ENCODE assay signal across 29 cellular contexts in the genomic region with DNA sequence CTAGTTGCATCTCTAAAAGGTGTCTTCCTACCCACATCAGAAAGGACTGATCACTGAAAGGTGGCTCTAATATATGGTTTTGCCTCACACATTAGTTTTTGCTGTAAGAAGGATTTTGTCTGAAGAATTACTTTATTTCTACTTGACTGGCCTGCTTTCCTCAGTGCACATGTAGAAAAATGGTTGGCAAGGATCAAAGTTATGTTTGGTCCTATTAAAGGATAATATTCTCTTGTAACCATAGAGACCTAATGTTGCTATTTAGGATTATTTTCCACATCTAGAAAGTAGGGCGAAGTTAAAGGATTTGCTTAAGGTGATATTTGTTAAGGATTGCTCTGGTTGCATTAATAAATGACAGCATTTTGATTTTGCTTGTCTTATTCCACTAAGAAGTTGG.
"Had no signal": no experiment of that assay in that cellular context is flagged by ENCODE, and none has a peak within 500 bp of the region (broad histone marks: within the 10 kb centered on the region; RNA-seq: fewer than 3 reads in every experiment).

No MANE protein-coding gene starts in this region.

- H3K27me3 ChIP-seq: adrenal gland, cardiac muscle cell, MG63, Peyer's patch, SJSA1 had no signal

- H3K9me3 ChIP-seq: adrenal gland, MG63, Peyer's patch, SJSA1, SK-N-SH had no signal

- H3K27me3 Mint-ChIP-seq: activated CD4-positive, alpha-beta T cell treated with anti-CD3 and anti-CD28 coated beads for 36 hours; activated CD4-positive, alpha-beta T cell treated with anti-CD3 and anti-CD28 coated beads, Interleukin-2, amount 10 ng/mL, durations not matched to agents 7 days and 5 days; activated T-cell treated with anti-CD3 and anti-CD28 coated beads, Interleukin-2, amount 50 U/mL, for 24 hours had no signal

- H3K4me1 Mint-ChIP-seq: activated CD4-positive, alpha-beta T cell treated with anti-CD3 and anti-CD28 coated beads for 36 hours; activated CD4-positive, alpha-beta T cell treated with anti-CD3 and anti-CD28 coated beads, Interleukin-2, amount 10 ng/mL, durations not matched to agents 7 days and 5 days had no signal

- ATAC-seq: activated CD4-positive, alpha-beta T cell treated with anti-CD3 and anti-CD28 coated beads for 36 hours; activated CD4-positive, CD25-positive, alpha-beta regulatory T cell treated with anti-CD3 and anti-CD28 coated beads, Interleukin-2, amount 50 U/mL, for 24 hours; activated CD8-positive, alpha-beta T cell treated with anti-CD3 and anti-CD28 coated beads, Interleukin-2, amount 10 ng/mL, durations not matched to agents 7 days and 5 days; activated naive CD4-positive, alpha-beta T cell treated with anti-CD3 and anti-CD28 coated beads, Interleukin-2, amount 50 U/mL, for 72 hours; PC-3 had no signal

- H3K9me3 Mint-ChIP-seq: activated naive CD4-positive, alpha-beta T cell treated with anti-CD3 and anti-CD28 coated beads for 36 hours; T-helper 2 cell treated with Interferon-gamma antibody and Interleukin-4, amounts not matched to agents 5 μg/mL and 100 μg/mL, for 36 hours had no signal

- H3K4me1 ChIP-seq: adrenal gland, Peyer's patch, SJSA1 had no signal

- H3K4me3 ChIP-seq: adrenal gland, cardiac muscle cell, MG63, Peyer's patch, SJSA1 had no signal

- H3K36me3 ChIP-seq: Peyer's patch had no signal

- H3K27ac ChIP-seq: cardiac muscle cell, Peyer's patch, SJSA1 had no signal

- DNase-seq: activated CD4-positive, alpha-beta T cell treated with anti-CD3 and anti-CD28 coated beads for 36 hours; activated CD4-positive, alpha-beta T cell treated with anti-CD3 and anti-CD28 coated beads, Interleukin-2, amount 10 ng/mL, durations not matched to agents 7 days and 5 days; activated CD4-positive, alpha-beta T cell treated with anti-CD3 and anti-CD28 coated beads, Interleukin-2, amount 50 U/mL, for 48 hours; activated CD8-positive, alpha-beta T cell treated with anti-CD3 and anti-CD28 coated beads, Interleukin-2, amount 10 ng/mL, durations not matched to agents 7 days and 5 days; activated gamma-delta T cell treated with Interleukin-2 at 50 U/mL for 16 hours; activated naive CD4-positive, alpha-beta T cell treated with anti-CD3 and anti-CD28 coated beads for 36 hours; activated T-cell treated with anti-CD3 and anti-CD28 coated beads, Interleukin-2, amount 50 U/mL, for 24 hours; adrenal gland; Kasumi-1; KG1; MG63; NCI-H1048; NCI-H1105 treated with DMSO at 0.1 percent for 48 hours; NCI-H1436; NCI-H1694; NCI-H2029; NCI-H345; NCI-H524 treated with DMSO at 0.1 percent for 48 hours; PC-3; Peyer's patch; RPMI8226; SHP77 treated with DMSO at 0.1 percent for 48 hours; SK-N-SH had no signal

- H3K4me3 Mint-ChIP-seq: activated CD4-positive, alpha-beta T cell treated with anti-CD3 and anti-CD28 coated beads for 36 hours; activated CD4-positive, alpha-beta T cell treated with anti-CD3 and anti-CD28 coated beads, Interleukin-2, amount 10 ng/mL, durations not matched to agents 7 days and 5 days; activated CD8-positive, alpha-beta T cell treated with anti-CD3 and anti-CD28 coated beads, Interleukin-2, amount 10 ng/mL, durations not matched to agents 7 days and 5 days; activated naive CD4-positive, alpha-beta T cell treated with anti-CD3 and anti-CD28 coated beads for 36 hours; activated T-cell treated with anti-CD3 and anti-CD28 coated beads, Interleukin-2, amount 50 U/mL, for 24 hours; T-helper 1 cell treated with Interleukin-12 subunit alpha and Interleukin-12 subunit beta and Interleukin-4 antibody, amounts not matched to agents 30 μg/mL and 1 μg/mL, for 36 hours; T-helper 2 cell treated with Interferon-gamma antibody and Interleukin-4, amounts not matched to agents 5 μg/mL and 100 μg/mL, for 36 hours had no signal

- H3K27ac Mint-ChIP-seq: activated CD4-positive, alpha-beta T cell treated with anti-CD3 and anti-CD28 coated beads for 36 hours; activated CD4-positive, alpha-beta T cell treated with anti-CD3 and anti-CD28 coated beads, Interleukin-2, amount 10 ng/mL, durations not matched to agents 7 days and 5 days; activated CD8-positive, alpha-beta T cell treated with anti-CD3 and anti-CD28 coated beads, Interleukin-2, amount 10 ng/mL, durations not matched to agents 7 days and 5 days; activated naive CD4-positive, alpha-beta T cell treated with anti-CD3 and anti-CD28 coated beads for 36 hours; activated naive CD4-positive, alpha-beta T cell treated with anti-CD3 and anti-CD28 coated beads, Interleukin-2, amount 50 U/mL, for 72 hours; activated T-cell treated with anti-CD3 and anti-CD28 coated beads, Interleukin-2, amount 50 U/mL, for 24 hours; T-helper 1 cell treated with Interleukin-12 subunit alpha and Interleukin-12 subunit beta and Interleukin-4 antibody, amounts not matched to agents 30 μg/mL and 1 μg/mL, for 36 hours; T-helper 2 cell treated with Interferon-gamma antibody and Interleukin-4, amounts not matched to agents 5 μg/mL and 100 μg/mL, for 36 hours had no signal
